In the genomic region with DNA sequence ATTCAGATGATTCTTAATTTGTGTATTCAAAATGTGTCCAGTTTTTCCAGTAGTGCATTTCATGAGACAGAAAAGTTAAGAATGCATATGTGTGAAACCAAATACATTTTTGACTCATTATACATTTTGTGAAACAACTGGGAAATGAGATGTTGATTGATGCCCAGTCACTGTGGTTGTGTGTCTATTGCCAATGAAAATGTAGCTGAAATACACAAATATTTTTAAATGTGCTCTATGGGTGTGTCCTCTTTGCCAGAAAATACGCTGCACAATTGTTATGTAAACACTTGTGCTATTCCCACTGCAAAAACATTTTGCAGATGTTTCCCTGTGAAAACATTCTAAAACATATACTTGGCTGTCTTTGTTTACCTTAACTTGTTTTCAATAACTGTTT, we compare ENCODE assay signal across 24 cellular contexts.
A peak's percentile ranks its signal among the peaks of the same experiment; 100 is the strongest.
DNase-seq lines count a peak whose midpoint lies in the region; ATAC-seq, FAIRE-seq and TF ChIP-seq lines count a peak whose summit lies in the region.
"Had no signal": no experiment of that assay in that cellular context is flagged by ENCODE, and none has a peak within 500 bp of the region (broad histone marks: within the 10 kb centered on the region; RNA-seq: fewer than 3 reads in every experiment).

No MANE protein-coding gene starts in this region.

- H3K4me3 Mint-ChIP-seq in naive thymus-derived CD8-positive, alpha-beta T cell, result no peak overlapping the region
- H3K4me3 Mint-ChIP-seq: GM23338; stimulated activated effector memory CD8-positive, alpha-beta T cell treated with anti-CD3 and anti-CD28 coated beads, Interleukin-12 subunit alpha, Interleukin-12 subunit beta, amount 100 ng/mL, for 72 hours had no signal

- no peak overlapping the region for H2BK5ac ChIP-seq in mesenchymal stem cell (ENCODE audit: low read depth, low read length, poor library complexity, severe bottlenecking)

- no peak overlapping the region for H2BK15ac ChIP-seq in mesenchymal stem cell (ENCODE audit: low read depth, poor library complexity, severe bottlenecking)

- peak; percentile 23 for DNase-seq in AG09319 (ENCODE audit: extremely low read depth, low read depth)
- peak; percentile 70 for DNase-seq in LHCN-M2 (ENCODE audit: low read depth)
- peak; percentile 22 for DNase-seq in mesenchymal stem cell
- DNase-seq in naive thymus-derived CD8-positive, alpha-beta T cell, result no peak
- no peak for DNase-seq in stomach
- no peak for DNase-seq in NCI-H1417 treated with DMSO at 0.1 percent for 48 hours (lab: John Stamatoyannopoulos, UW)
- DNase-seq in NCI-H2227 treated with DMSO at 0.1 percent for 48 hours (lab: John Stamatoyannopoulos, UW), result no peak
- DNase-seq: activated CD8-positive, alpha-beta memory T cell treated with anti-CD3 and anti-CD28 coated beads for 24 hours; activated naive CD4-positive, alpha-beta T cell; activated T-cell treated with anti-CD3 and anti-CD28 coated beads, Interleukin-2, amount 50 U/mL, for 1 hour; adrenal gland; KG1; left colon; mesendoderm; NCI-H146; NCI-H526 treated with DMSO at 0.1 percent for 48 hours; small intestine; stimulated activated CD4-positive, alpha-beta T cell treated with anti-CD3 and anti-CD28 coated beads, Interleukin-2, amount 100 ng/mL, for 48 hours; T-helper 2 cell had no signal

- no peak for ATAC-seq in naive thymus-derived CD8-positive, alpha-beta T cell
- ATAC-seq: GM23338; left colon; SK-N-SH treated with all-trans-retinoic acid at 6 μM for 48 hours; stimulated activated effector memory CD8-positive, alpha-beta T cell treated with anti-CD3 and anti-CD28 coated beads, Interleukin-12 subunit alpha, Interleukin-12 subunit beta, amount 100 ng/mL, for 72 hours had no signal

- FAIRE-seq in endometrium (lab: Jason Lieb, UNC), result peak; percentile 99
- FAIRE-seq: HTR-8/SVneo, small intestine had no signal

- H3K4ac ChIP-seq in mesenchymal stem cell (ENCODE audit: low read depth in 1 of 2, low read length in 2 of 2), result no peak overlapping the region

- no peak overlapping the region for H4K91ac ChIP-seq in mesenchymal stem cell (ENCODE audit: low read length)

- intact Hi-C loops in stomach (cut with DNase I; ENCODE audit: low total_unique reads), result no loop called here

- no peak for TF ChIP-seq POLR2A in stomach (IDR thresholded peaks at IDR 0.05)

- no peak overlapping the region for H3K9ac ChIP-seq in mesenchymal stem cell (ENCODE audit: low read length)

- no peak overlapping the region for H3K14ac ChIP-seq in mesenchymal stem cell (ENCODE audit: low read length in 2 of 2)

- POLR2A ChIA-PET in naive thymus-derived CD8-positive, alpha-beta T cell (lab: Charles Lee), result no interaction called here

- H3K4me2 ChIP-seq in mesenchymal stem cell (ENCODE audit: low read length, poor library complexity, severe bottlenecking), result no peak overlapping the region
- H3K4me2 ChIP-seq: GM23338 had no signal

- no peak overlapping the region for H3K27ac Mint-ChIP-seq in naive thymus-derived CD8-positive, alpha-beta T cell
- H3K27ac Mint-ChIP-seq: GM23338; stimulated activated effector memory CD8-positive, alpha-beta T cell treated with anti-CD3 and anti-CD28 coated beads, Interleukin-12 subunit alpha, Interleukin-12 subunit beta, amount 100 ng/mL, for 72 hours had no signal

- H3K9me3 Mint-ChIP-seq in naive thymus-derived CD8-positive, alpha-beta T cell, result peaks cover 0 to 12% (median 2%) of the 10 kb centered on the region in 9 donors
- H3K9me3 Mint-ChIP-seq: GM23338; stimulated activated effector memory CD8-positive, alpha-beta T cell treated with anti-CD3 and anti-CD28 coated beads, Interleukin-12 subunit alpha, Interleukin-12 subunit beta, amount 100 ng/mL, for 72 hours had no signal

- TF ChIP-seq CTCF in AG09319 (IDR thresholded peaks at IDR 0.05; ENCODE audit: low read depth, low read length), result no peak
- no peak for TF ChIP-seq CTCF in stomach (IDR thresholded peaks at IDR 0.05)

- WGBS in mesenchymal stem cell, result 0% methylated on average over 1 of the region's 1 CpG
- WGBS in stomach, 5 donors, result 11 to 33% (median 20%) methylated on average over 1 of the region's 1 CpG

- H3K4me1 Mint-ChIP-seq in naive thymus-derived CD8-positive, alpha-beta T cell, result no peaks in the 10 kb centered on the region
- H3K4me1 Mint-ChIP-seq: stimulated activated effector memory CD8-positive, alpha-beta T cell treated with anti-CD3 and anti-CD28 coated beads, Interleukin-12 subunit alpha, Interleukin-12 subunit beta, amount 100 ng/mL, for 72 hours had no signal

- H3K27me3 ChIP-seq in mesenchymal stem cell (ENCODE audit: control insufficient read depth in 1 of 2, insufficient read depth in 1 of 2, low read length in 2 of 2) (no peaks in the 10 kb centered on the region), stomach (no peaks in the 10 kb centered on the region)
- H3K27me3 ChIP-seq: adrenal gland had no signal

- H3K4me3 ChIP-seq in mesenchymal stem cell (ENCODE audit: insufficient read depth in 1 of 2, low read depth in 1 of 2, low read length in 2 of 2) (no peak overlapping the region), stomach (no peak overlapping the region)
- H3K4me3 ChIP-seq: adrenal gland, GM23338 had no signal

- H2BK120ac ChIP-seq in mesenchymal stem cell (ENCODE audit: low read depth, low read length), result no peak overlapping the region

- H3K27ac ChIP-seq in mesenchymal stem cell (ENCODE audit: low read length, poor library complexity, severe bottlenecking) (no peak overlapping the region), stomach (no peak overlapping the region)
- H3K27ac ChIP-seq: adrenal gland had no signal

- H3K79me1 ChIP-seq in mesenchymal stem cell (replicated peaks; ENCODE audit: low read length, poor library complexity, severe bottlenecking), result no peaks in the 10 kb centered on the region

- H3K36me3 Mint-ChIP-seq in naive thymus-derived CD8-positive, alpha-beta T cell, result no peaks in the 10 kb centered on the region
- H3K36me3 Mint-ChIP-seq: stimulated activated effector memory CD8-positive, alpha-beta T cell treated with anti-CD3 and anti-CD28 coated beads, Interleukin-12 subunit alpha, Interleukin-12 subunit beta, amount 100 ng/mL, for 72 hours had no signal

- H3K36me3 ChIP-seq in mesenchymal stem cell (ENCODE audit: control insufficient read depth in 1 of 2, insufficient read depth in 2 of 2, low read depth in 1 of 2, low read length in 2 of 2) (no peaks in the 10 kb centered on the region), stomach (no peaks in the 10 kb centered on the region)
- H3K36me3 ChIP-seq: adrenal gland had no signal

- no peak overlapping the region for H2AFZ ChIP-seq in mesenchymal stem cell (ENCODE audit: low read depth, low read length)

- no peak overlapping the region for H3K18ac ChIP-seq in mesenchymal stem cell (ENCODE audit: low read depth in 1 of 2, low read length in 2 of 2)

- peaks cover 0 to 1% (median 0%) of the 10 kb centered on the region in 5 donors for H3K27me3 Mint-ChIP-seq in naive thymus-derived CD8-positive, alpha-beta T cell

- no peak overlapping the region for H3K23ac ChIP-seq in mesenchymal stem cell (ENCODE audit: low read length in 2 of 2)

- no peak overlapping the region for H2BK12ac ChIP-seq in mesenchymal stem cell (ENCODE audit: low read length in 2 of 2)

- H3K4me1 ChIP-seq in mesenchymal stem cell (ENCODE audit: control insufficient read depth, insufficient read depth, low read depth, low read length) (no peaks in the 10 kb centered on the region), stomach (peaks cover 0 to 7% (median 2%) of the 10 kb centered on the region in 4 donors)
- H3K4me1 ChIP-seq: adrenal gland had no signal

- H3K9me3 ChIP-seq in mesenchymal stem cell (ENCODE audit: control insufficient read depth, low read length) (no peaks in the 10 kb centered on the region), stomach (no peaks in the 10 kb centered on the region)
- H3K9me3 ChIP-seq: adrenal gland had no signal

- no peak overlapping the region for H2AK5ac ChIP-seq in mesenchymal stem cell (ENCODE audit: low read length, severe bottlenecking)

- no peak overlapping the region for H4K8ac ChIP-seq in mesenchymal stem cell (ENCODE audit: low read length)

- no peak for TF ChIP-seq EP300 in stomach (IDR thresholded peaks at IDR 0.05)

Comparison
In these comparisons a context has a peak if more than half of its experiments do, and no peak if none do; other contexts are left out.
1. DNase-seq: peak in AG09319 (single experiment), LHCN-M2 (single experiment) and mesenchymal stem cell (single experiment); none in naive thymus-derived CD8-positive, alpha-beta T cell (0 of 10), stomach (single experiment), NCI-H1417 treated with DMSO at 0.1 percent for 48 hours (single experiment) and NCI-H2227 treated with DMSO at 0.1 percent for 48 hours (single experiment).